ENCODE assay signal across 9 cellular contexts in the genomic region with DNA sequence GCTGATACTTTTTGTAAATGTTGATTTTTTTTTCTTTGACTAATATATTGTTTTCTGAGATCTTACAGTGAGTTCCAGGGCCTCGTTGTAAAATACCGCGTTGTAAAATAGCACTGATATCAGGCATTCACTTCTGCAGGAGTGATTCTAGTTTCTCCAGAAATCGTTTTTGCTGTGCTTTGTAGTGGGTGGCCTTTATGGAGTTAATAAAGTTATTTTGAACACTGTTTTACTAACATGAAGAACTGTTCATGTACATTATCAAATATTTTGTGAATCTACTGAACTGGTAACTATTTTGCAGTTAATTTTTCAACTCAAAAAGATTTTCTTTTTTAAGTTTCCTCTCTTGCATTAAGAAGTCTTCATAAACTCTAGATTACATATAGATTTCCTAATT. TPM values are rescaled to one million over a fixed set of nuclear protein-coding genes. Genes with fewer than 3 reads are reported as not detected.
DNase-seq lines count a peak whose midpoint lies in the region; ATAC-seq and TF ChIP-seq lines count a peak whose summit lies in the region.
"Had no signal": no experiment of that assay in that cellular context is flagged by ENCODE, and none has a peak within 500 bp of the region (broad histone marks: within the 10 kb centered on the region; RNA-seq: fewer than 3 reads in every experiment).

No MANE protein-coding gene starts in this region.

- no peaks in the 10 kb centered on the region for H3K27me3 Mint-ChIP-seq in type B pancreatic cell

- peaks cover 32% of the 10 kb centered on the region for H3K4me1 ChIP-seq in left ventricle myocardium inferior
- peaks cover 4% of the 10 kb centered on the region; the same call in 1 of the 2 replicates for H3K4me1 ChIP-seq in iPS-20b (ENCODE audit: insufficient read depth, low read length)

- H3K27ac ChIP-seq in left ventricle myocardium inferior (replicated peaks) (no peak overlapping the region), WERI-Rb-1 (no peak overlapping the region), iPS-20b (ENCODE audit: low read length) (no peak overlapping the region)

- peak overlapping the region; percentile 95 for H3K4me3 Mint-ChIP-seq in type B pancreatic cell

- H3K36me3 ChIP-seq in left ventricle myocardium inferior (peaks cover 28% of the 10 kb centered on the region), WERI-Rb-1 (peaks cover 19% of the 10 kb centered on the region), iPS-20b (ENCODE audit: insufficient read depth, low read depth, low read length) (peaks cover 17% of the 10 kb centered on the region)

- DNase-seq in left ventricle myocardium inferior = no peak
- DNase-seq in left ventricle myocardium superior = no peak
- no peak for DNase-seq in WERI-Rb-1
- no peak for DNase-seq in type B pancreatic cell (ENCODE audit: extremely low spot score, unreplicated experiment)
- DNase-seq in DMS53 (lab: John Stamatoyannopoulos, UW) = no peak
- DNase-seq in SW480 (ENCODE audit: low spot score) = no peak
- DNase-seq: NCI-H510A treated with DMSO at 0.1 percent for 48 hours had no signal

- peaks cover 30% of the 10 kb centered on the region for H3K36me3 Mint-ChIP-seq in type B pancreatic cell

- peak overlapping the region; percentile 87 for H3K4me3 ChIP-seq in left ventricle myocardium inferior
- H3K4me3 ChIP-seq in WERI-Rb-1 (ENCODE audit: low read depth, low read length) = peak overlapping the region; percentile 61
- H3K4me3 ChIP-seq in iPS-20b (ENCODE audit: low read length) = peak overlapping the region; percentile 98

- peaks cover 6% of the 10 kb centered on the region for H3K9me3 Mint-ChIP-seq in type B pancreatic cell

- ATAC-seq in left ventricle myocardium superior (no peak), GM19328 (IDR thresholded peaks at IDR 0.05; ENCODE audit: unreplicated experiment) (no peak)

- H3K9me3 ChIP-seq in left ventricle myocardium inferior (replicated peaks) (peaks cover 20% of the 10 kb centered on the region), WERI-Rb-1 (ENCODE audit: severe bottlenecking) (no peaks in the 10 kb centered on the region), iPS-20b (ENCODE audit: insufficient read depth, low read depth, low read length) (peaks cover 25% of the 10 kb centered on the region; the same call in 1 of the 2 replicates)

- H3K27ac Mint-ChIP-seq in type B pancreatic cell = peak overlapping the region; percentile 96

- no peak overlapping the region for H3K9ac ChIP-seq in iPS-20b (ENCODE audit: low read depth, low read length)

- peaks cover 20% of the 10 kb centered on the region for H3K4me1 Mint-ChIP-seq in type B pancreatic cell (ENCODE audit: unreplicated experiment)

- intact Hi-C loops in left ventricle myocardium inferior (cut with micrococcal nuclease) (no loop called here), left ventricle myocardium superior (cut with micrococcal nuclease) (no loop called here)

- no peak for TF ChIP-seq CTCF in left ventricle myocardium inferior (IDR thresholded peaks at IDR 0.05; ENCODE audit: borderline replicate concordance)
- no peak for TF ChIP-seq CTCF in WERI-Rb-1 (IDR thresholded peaks at IDR 0.05; ENCODE audit: low read depth, low read length)
- no peak for TF ChIP-seq CTCF in type B pancreatic cell (conservative IDR thresholded peaks at IDR 0.05)

- H3K27me3 ChIP-seq in left ventricle myocardium inferior (ENCODE audit: low read depth) = no peaks in the 10 kb centered on the region
- H3K27me3 ChIP-seq in WERI-Rb-1 (ENCODE audit: insufficient read depth, low read depth, severe bottlenecking) = no peaks in the 10 kb centered on the region
- no peaks in the 10 kb centered on the region for H3K27me3 ChIP-seq in iPS-20b (ENCODE audit: insufficient read depth, low read length)

RNA-seq across cellular contexts. Expression of a gene that starts 1.0 kb away (rescaled TPM):
- total RNA-seq in left ventricle myocardium inferior (8.8 TPM), left ventricle myocardium superior (7.9 TPM), type B pancreatic cell (ENCODE audit: low replicate concordance) (38.3 and 40.1 TPM in 2 replicates)
